Comparison of ENCODE assay signal across 11 cellular contexts in the genomic region with DNA sequence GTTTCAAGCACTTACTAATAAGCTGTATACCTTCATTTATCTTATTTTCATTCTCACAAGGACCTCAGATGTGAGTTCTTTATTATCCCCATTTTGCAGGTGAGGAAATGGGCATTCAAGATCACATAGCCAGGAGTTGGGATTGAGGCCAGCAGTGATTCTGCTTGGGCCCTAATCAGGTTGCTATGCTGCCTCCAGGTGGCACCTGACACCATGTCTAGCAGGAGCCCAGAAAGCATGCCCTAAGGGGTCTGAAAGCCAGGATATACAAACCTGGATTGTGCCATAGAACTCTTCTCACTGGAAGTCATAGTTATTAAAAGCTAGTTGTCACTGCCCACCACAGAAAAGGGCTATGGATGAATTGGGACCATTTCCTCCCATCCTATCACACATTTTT.
DNase-seq lines count a peak whose midpoint lies in the region; ATAC-seq, FAIRE-seq and TF ChIP-seq lines count a peak whose summit lies in the region.
"Had no signal": no experiment of that assay in that cellular context is flagged by ENCODE, and none has a peak within 500 bp of the region (broad histone marks: within the 10 kb centered on the region; RNA-seq: fewer than 3 reads in every experiment).

No MANE protein-coding gene starts in this region.

- no peak overlapping the region for H3K27ac ChIP-seq in WERI-Rb-1
- H3K27ac ChIP-seq in coronary artery = no peak overlapping the region
- H3K27ac ChIP-seq: esophagus squamous epithelium had no signal

- H3K36me3 ChIP-seq in WERI-Rb-1 = no peaks in the 10 kb centered on the region
- H3K36me3 ChIP-seq: esophagus squamous epithelium had no signal

- H3K27me3 ChIP-seq in WERI-Rb-1 (ENCODE audit: insufficient read depth, low read depth, severe bottlenecking) = no peaks in the 10 kb centered on the region

- DNase-seq in D721Med (ENCODE audit: insufficient read length, low spot score) (no peak), HuH-7 (ENCODE audit: low spot score) (peak; percentile 37), WERI-Rb-1 (peak; percentile 41), left colon (peak in 1 of 2 donors; percentile 39), coronary artery (ENCODE audit: low spot score) (no peak), Ammon's horn (ENCODE audit: low spot score) (no peak)
- no peak for DNase-seq in stimulated activated CD4-positive, alpha-beta T cell treated with anti-CD3 and anti-CD28 coated beads, Interleukin-4, amount 100 ng/mL, for 4 hours
- DNase-seq: activated B cell treated with CpG ODN at 0.5 μM for 24 hours, esophagus squamous epithelium, naive B cell had no signal

- peak; percentile 36 for TF ChIP-seq CTCF in D721Med (IDR thresholded peaks at IDR 0.05; ENCODE audit: insufficient read depth, missing control alignments)
- TF ChIP-seq CTCF in WERI-Rb-1 (IDR thresholded peaks at IDR 0.05; ENCODE audit: low read depth, low read length) = peak; percentile 52
- no peak for TF ChIP-seq CTCF in coronary artery (IDR thresholded peaks at IDR 0.05)

- H3K9me3 ChIP-seq in WERI-Rb-1 (ENCODE audit: severe bottlenecking) = no peaks in the 10 kb centered on the region
- H3K9me3 ChIP-seq: esophagus squamous epithelium had no signal

- peak; percentile 74 for ATAC-seq in left colon
- ATAC-seq in GM18870 (IDR thresholded peaks at IDR 0.05; ENCODE audit: unreplicated experiment) = no peak

- intact Hi-C loops in left colon (cut with DNase I, micrococcal nuclease) = no loop called here

- FAIRE-seq in D721Med (lab: Jason Lieb, UNC) = no peak

- H3K4me3 ChIP-seq in WERI-Rb-1 (ENCODE audit: low read depth, low read length) (no peak overlapping the region), coronary artery (no peak overlapping the region)
- H3K4me3 ChIP-seq: esophagus squamous epithelium had no signal

Comparison
In these comparisons a context has a peak if more than half of its experiments do, and no peak if none do; other contexts are left out.
1. DNase-seq: peak in HuH-7 (single experiment) and WERI-Rb-1 (single experiment); none in D721Med (single experiment), stimulated activated CD4-positive, alpha-beta T cell treated with anti-CD3 and anti-CD28 coated beads, Interleukin-4, amount 100 ng/mL, for 4 hours (0 of 2), coronary artery (single experiment) and Ammon's horn (single experiment).